Comparison of ENCODE assay signal across 1 cellular context in the genomic region with DNA sequence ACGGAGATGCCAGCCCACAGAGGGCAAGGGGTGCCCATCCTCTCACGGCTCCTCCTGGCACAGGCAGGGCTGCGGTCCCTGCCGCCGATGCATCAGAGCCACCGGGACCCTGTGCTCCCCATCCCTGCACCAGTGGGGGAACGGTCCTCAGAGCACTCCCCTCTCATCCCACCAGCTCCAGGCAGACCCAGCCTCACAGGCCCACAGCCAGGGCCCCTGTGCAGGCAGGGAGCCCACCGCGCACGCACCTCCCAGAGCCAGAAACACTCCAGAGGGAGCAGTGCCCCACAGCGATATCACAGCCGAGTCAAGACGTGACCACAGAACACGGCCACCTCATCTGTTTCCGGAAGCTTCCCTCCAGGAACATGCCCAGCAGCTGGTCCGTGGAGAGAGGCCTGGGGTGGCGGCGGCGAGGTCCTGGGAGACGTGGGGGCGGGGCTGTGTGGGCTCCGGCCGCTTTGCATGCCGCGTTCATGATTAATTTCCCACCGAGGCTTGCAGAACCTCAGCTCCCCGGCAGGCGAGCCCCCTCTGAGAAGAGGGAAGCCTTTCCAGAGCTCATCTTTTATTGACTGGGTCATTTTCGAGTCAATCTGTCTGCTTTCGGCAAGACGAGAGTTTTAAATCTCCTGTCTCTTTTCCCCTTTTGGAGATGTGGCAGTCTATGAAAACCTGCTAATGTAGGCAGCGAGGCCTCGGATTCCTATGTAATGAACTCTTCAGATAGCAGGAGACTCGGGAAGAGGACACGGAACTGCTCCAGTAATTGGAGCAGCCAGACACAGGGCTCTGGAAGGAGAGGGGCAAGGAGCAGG.
TF ChIP-seq lines count a peak whose summit lies in the region.

No MANE protein-coding gene starts in this region.

TF ChIP-seq in WTC11, 78 proteins besides CTCF, POLR2A, EP300 and RAD21 (continued from another document):
- TF ChIP-seq, protein P1, sequence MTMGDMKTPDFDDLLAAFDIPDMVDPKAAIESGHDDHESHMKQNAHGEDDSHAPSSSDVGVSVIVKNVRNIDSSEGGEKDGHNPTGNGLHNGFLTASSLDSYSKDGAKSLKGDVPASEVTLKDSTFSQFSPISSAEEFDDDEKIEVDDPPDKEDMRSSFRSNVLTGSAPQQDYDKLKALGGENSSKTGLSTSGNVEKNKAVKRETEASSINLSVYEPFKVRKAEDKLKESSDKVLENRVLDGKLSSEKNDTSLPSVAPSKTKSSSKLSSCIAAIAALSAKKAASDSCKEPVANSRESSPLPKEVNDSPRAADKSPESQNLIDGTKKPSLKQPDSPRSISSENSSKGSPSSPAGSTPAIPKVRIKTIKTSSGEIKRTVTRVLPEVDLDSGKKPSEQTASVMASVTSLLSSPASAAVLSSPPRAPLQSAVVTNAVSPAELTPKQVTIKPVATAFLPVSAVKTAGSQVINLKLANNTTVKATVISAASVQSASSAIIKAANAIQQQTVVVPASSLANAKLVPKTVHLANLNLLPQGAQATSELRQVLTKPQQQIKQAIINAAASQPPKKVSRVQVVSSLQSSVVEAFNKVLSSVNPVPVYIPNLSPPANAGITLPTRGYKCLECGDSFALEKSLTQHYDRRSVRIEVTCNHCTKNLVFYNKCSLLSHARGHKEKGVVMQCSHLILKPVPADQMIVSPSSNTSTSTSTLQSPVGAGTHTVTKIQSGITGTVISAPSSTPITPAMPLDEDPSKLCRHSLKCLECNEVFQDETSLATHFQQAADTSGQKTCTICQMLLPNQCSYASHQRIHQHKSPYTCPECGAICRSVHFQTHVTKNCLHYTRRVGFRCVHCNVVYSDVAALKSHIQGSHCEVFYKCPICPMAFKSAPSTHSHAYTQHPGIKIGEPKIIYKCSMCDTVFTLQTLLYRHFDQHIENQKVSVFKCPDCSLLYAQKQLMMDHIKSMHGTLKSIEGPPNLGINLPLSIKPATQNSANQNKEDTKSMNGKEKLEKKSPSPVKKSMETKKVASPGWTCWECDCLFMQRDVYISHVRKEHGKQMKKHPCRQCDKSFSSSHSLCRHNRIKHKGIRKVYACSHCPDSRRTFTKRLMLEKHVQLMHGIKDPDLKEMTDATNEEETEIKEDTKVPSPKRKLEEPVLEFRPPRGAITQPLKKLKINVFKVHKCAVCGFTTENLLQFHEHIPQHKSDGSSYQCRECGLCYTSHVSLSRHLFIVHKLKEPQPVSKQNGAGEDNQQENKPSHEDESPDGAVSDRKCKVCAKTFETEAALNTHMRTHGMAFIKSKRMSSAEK (CRISPR knock-in tag; IDR thresholded peaks at IDR 0.05; ENCODE audit: borderline replicate concordance) = no peak
- TF ChIP-seq, protein P2, sequence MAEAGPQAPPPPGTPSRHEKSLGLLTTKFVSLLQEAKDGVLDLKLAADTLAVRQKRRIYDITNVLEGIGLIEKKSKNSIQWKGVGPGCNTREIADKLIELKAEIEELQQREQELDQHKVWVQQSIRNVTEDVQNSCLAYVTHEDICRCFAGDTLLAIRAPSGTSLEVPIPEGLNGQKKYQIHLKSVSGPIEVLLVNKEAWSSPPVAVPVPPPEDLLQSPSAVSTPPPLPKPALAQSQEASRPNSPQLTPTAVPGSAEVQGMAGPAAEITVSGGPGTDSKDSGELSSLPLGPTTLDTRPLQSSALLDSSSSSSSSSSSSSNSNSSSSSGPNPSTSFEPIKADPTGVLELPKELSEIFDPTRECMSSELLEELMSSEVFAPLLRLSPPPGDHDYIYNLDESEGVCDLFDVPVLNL (CRISPR knock-in tag; IDR thresholded peaks at IDR 0.05; ENCODE audit: borderline replicate concordance, low read depth) = no peak
- no peak for TF ChIP-seq ZNF121 (CRISPR knock-in tag; IDR thresholded peaks at IDR 0.05)
- TF ChIP-seq KAT7 (CRISPR knock-in tag; IDR thresholded peaks at IDR 0.05; ENCODE audit: borderline replicate concordance) = no peak
- TF ChIP-seq CREB1 (CRISPR knock-in tag; IDR thresholded peaks at IDR 0.05) = no peak
- no peak for TF ChIP-seq ZNF671 (CRISPR knock-in tag; IDR thresholded peaks at IDR 0.05)
TF ChIP-seq in WTC11: peak in this region for 0.
